Comparison of ENCODE assay signal across 1 cellular context in genomic region chr11:29844701-29845379, GRCh38.
TF ChIP-seq lines count a peak whose summit lies in the region.

No MANE protein-coding gene starts in this region.

TF ChIP-seq in WTC11, 78 proteins besides CTCF, POLR2A, EP300 and RAD21:
- no peak for TF ChIP-seq NR3C1 (CRISPR knock-in tag; conservative IDR thresholded peaks at IDR 0.05; ENCODE audit: low read depth)
- no peak for TF ChIP-seq ZBTB21 (CRISPR knock-in tag; IDR thresholded peaks at IDR 0.05; ENCODE audit: borderline replicate concordance)
- no peak for TF ChIP-seq ZNF671 (CRISPR knock-in tag; IDR thresholded peaks at IDR 0.05)
- TF ChIP-seq ATF1 (CRISPR knock-in tag; IDR thresholded peaks at IDR 0.05) = no peak
- no peak for TF ChIP-seq EMX1 (CRISPR knock-in tag; IDR thresholded peaks at IDR 0.05)
- no peak for TF ChIP-seq JUN (CRISPR knock-in tag; IDR thresholded peaks at IDR 0.05)
- no peak for TF ChIP-seq CBFB (CRISPR knock-in tag; IDR thresholded peaks at IDR 0.05; ENCODE audit: low read depth)
